8 cellular contexts compared by ENCODE assay signal in the genomic region with DNA sequence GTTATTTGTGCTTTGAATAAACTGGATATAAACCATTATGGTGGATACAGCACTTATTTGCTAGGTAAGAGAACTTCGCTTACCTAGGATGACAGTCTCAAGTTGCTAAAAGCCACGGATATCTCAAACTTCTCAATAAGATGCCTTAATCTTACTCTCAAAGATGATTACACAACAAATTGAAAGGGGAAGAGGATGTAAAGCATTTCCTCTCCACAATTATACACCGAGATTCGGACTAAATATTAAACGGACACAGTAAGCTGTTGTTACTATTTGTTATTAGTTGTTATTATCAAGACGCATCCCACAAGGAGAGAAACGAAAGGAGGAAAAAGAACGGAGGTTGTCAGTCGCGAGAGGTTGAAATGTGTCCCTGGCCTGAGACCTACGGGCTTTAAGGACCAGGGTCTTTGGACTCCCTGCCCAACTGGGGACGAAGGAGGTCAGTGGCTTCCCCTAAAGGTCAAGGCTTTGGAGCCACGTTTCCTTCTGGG. TPM values are rescaled to one million over a fixed set of nuclear protein-coding genes. Genes with fewer than 3 reads are reported as not detected.
DNase-seq lines count a peak whose midpoint lies in the region; ATAC-seq and TF ChIP-seq lines count a peak whose summit lies in the region.

No MANE protein-coding gene starts in this region.

- peak overlapping the region; percentile 58 for H2BK5ac ChIP-seq in trophoblast cell (ENCODE audit: low read depth, low read length, poor library complexity)

- H3K4me1 Mint-ChIP-seq in CD4-positive, alpha-beta memory T cell = peaks cover 32 to 56% (median 49%) of the 10 kb centered on the region in 4 donors
- peaks cover 36% of the 10 kb centered on the region for H3K4me1 Mint-ChIP-seq in T-helper 2 cell treated with Interferon-gamma antibody and Interleukin-4, amounts not matched to agents 5 μg/mL and 100 μg/mL, for 36 hours (ENCODE audit: low read depth)

- no peaks in the 10 kb centered on the region for H3K27me3 ChIP-seq in CD4-positive, alpha-beta memory T cell (ENCODE audit: insufficient read depth, low read length)
- H3K27me3 ChIP-seq in trophoblast cell (ENCODE audit: insufficient read depth, low read length) = no peaks in the 10 kb centered on the region

- no peak overlapping the region for H2BK12ac ChIP-seq in trophoblast cell (ENCODE audit: low read length)

- peak overlapping the region; percentile 89 for H3K27ac ChIP-seq in CD4-positive, alpha-beta memory T cell (ENCODE audit: low read depth, low read length)
- H3K27ac ChIP-seq in trophoblast cell (ENCODE audit: low read depth, low read length) = no peak overlapping the region

- peak overlapping the region; percentile 83 for H4K8ac ChIP-seq in trophoblast cell (ENCODE audit: low read depth, low read length)

- H3K9ac ChIP-seq in trophoblast cell (ENCODE audit: low read length) = peak overlapping the region; percentile 93

- POLR2A ChIA-PET in CD4-positive, alpha-beta memory T cell (lab: Charles Lee; ENCODE audit: partially characterized antibody) = interaction anchor here (0.6 to 2.9 kb wide), 24 partner anchors 10 to 1259 kb away, joined by 3 to 42 read pairs (median 6); a partner anchor contains a TSS

- DNase-seq in CD4-positive, alpha-beta memory T cell = peak; percentile 15 to 41 (median 20)
- no peak for DNase-seq in T-helper 2 cell treated with Interferon-gamma antibody and Interleukin-4, amounts not matched to agents 5 μg/mL and 100 μg/mL, for 36 hours (ENCODE audit: low spot score)
- DNase-seq in fibroblast of villous mesenchyme (ENCODE audit: low read depth) = peak; percentile 35
- DNase-seq in trophoblast cell = peak in 1 of 2 donors; percentile 33
- no peak for DNase-seq in COLO829 (ENCODE audit: low spot score)
- no peak for DNase-seq in T-helper 9 cell

- peaks cover 6% of the 10 kb centered on the region for H3K79me2 ChIP-seq in trophoblast cell (ENCODE audit: control insufficient read depth, insufficient read depth, low read length, poor library complexity)

- no peaks in the 10 kb centered on the region for H3K9me3 ChIP-seq in CD4-positive, alpha-beta memory T cell (ENCODE audit: control insufficient read depth in 1 of 2, low read length in 2 of 2)
- no peaks in the 10 kb centered on the region for H3K9me3 ChIP-seq in trophoblast cell (ENCODE audit: insufficient read depth, low read depth, low read length)

- peak overlapping the region; percentile 87 for H3K14ac ChIP-seq in trophoblast cell (ENCODE audit: low read length)

- peaks cover 11% of the 10 kb centered on the region for H3K79me1 ChIP-seq in trophoblast cell (ENCODE audit: low read length)

- H3K23ac ChIP-seq in trophoblast cell (ENCODE audit: low read length) = no peak overlapping the region

- H3K27ac Mint-ChIP-seq in CD4-positive, alpha-beta memory T cell = peak overlapping the region; percentile 97 to 100 (median 99)
- H3K27ac Mint-ChIP-seq in T-helper 2 cell treated with Interferon-gamma antibody and Interleukin-4, amounts not matched to agents 5 μg/mL and 100 μg/mL, for 36 hours = peak overlapping the region; percentile 99

- H3K9me3 Mint-ChIP-seq in CD4-positive, alpha-beta memory T cell = peaks cover 0 to 5% (median 0%) of the 10 kb centered on the region in 8 donors
- no peaks in the 10 kb centered on the region for H3K9me3 Mint-ChIP-seq in T-helper 2 cell treated with Interferon-gamma antibody and Interleukin-4, amounts not matched to agents 5 μg/mL and 100 μg/mL, for 36 hours

- H2AK5ac ChIP-seq in trophoblast cell (ENCODE audit: low read length) = peak overlapping the region; percentile 3

- H3K4me2 ChIP-seq in trophoblast cell (ENCODE audit: low read length) = peak overlapping the region; percentile 93

- H3K18ac ChIP-seq in trophoblast cell (ENCODE audit: low read length) = peak overlapping the region; percentile 73

- H3K4me3 Mint-ChIP-seq in CD4-positive, alpha-beta memory T cell = peak overlapping the region; percentile 92 to 100 (median 98)
- H3K4me3 Mint-ChIP-seq in T-helper 2 cell treated with Interferon-gamma antibody and Interleukin-4, amounts not matched to agents 5 μg/mL and 100 μg/mL, for 36 hours = peak overlapping the region; percentile 97

- peak overlapping the region; percentile 75 to 83 for H3K4me3 ChIP-seq in CD4-positive, alpha-beta memory T cell (ENCODE audit: low read length in 2 of 2)
- H3K4me3 ChIP-seq in fibroblast of villous mesenchyme (ENCODE audit: low read depth, low read length) (peak overlapping the region; percentile 98), trophoblast cell (ENCODE audit: low read depth, low read length) (peak overlapping the region; percentile 86)

- intact Hi-C loops in CD4-positive, alpha-beta memory T cell (cut with micrococcal nuclease) = loop anchor here (2.0 to 5.0 kb wide), 4 partner anchors 19 to 431 kb away; a partner anchor contains a TSS

- H3K36me3 ChIP-seq in CD4-positive, alpha-beta memory T cell (ENCODE audit: insufficient read depth, low read length) = no peaks in the 10 kb centered on the region
- H3K36me3 ChIP-seq in trophoblast cell (ENCODE audit: control insufficient read depth in 1 of 2, insufficient read depth in 2 of 2, low read length in 2 of 2) = no peaks in the 10 kb centered on the region

- no peak for TF ChIP-seq CTCF in fibroblast of villous mesenchyme (IDR thresholded peaks at IDR 0.05; ENCODE audit: insufficient read depth, low read depth, low read length)

- no peaks in the 10 kb centered on the region for H3K27me3 Mint-ChIP-seq in CD4-positive, alpha-beta memory T cell
- no peaks in the 10 kb centered on the region for H3K27me3 Mint-ChIP-seq in T-helper 2 cell treated with Interferon-gamma antibody and Interleukin-4, amounts not matched to agents 5 μg/mL and 100 μg/mL, for 36 hours (ENCODE audit: low read depth)

- H2AFZ ChIP-seq in trophoblast cell (ENCODE audit: insufficient read depth, low read length, poor library complexity) = peak overlapping the region; percentile 86

- no CpG with 5 or more reads among the region's 13 CpGs for WGBS in trophoblast cell (ENCODE audit: extremely low coverage, insufficient coverage, insufficient read length)

- H4K12ac ChIP-seq in trophoblast cell (ENCODE audit: low read depth, low read length) = peak overlapping the region; percentile 97

- peaks cover 46% of the 10 kb centered on the region for H3K4me1 ChIP-seq in CD4-positive, alpha-beta memory T cell (ENCODE audit: insufficient read depth, low read length)
- H3K4me1 ChIP-seq in trophoblast cell (ENCODE audit: control insufficient read depth in 1 of 2, insufficient read depth in 2 of 2, low read length in 2 of 2) = peaks cover 0 to 3% of the 10 kb centered on the region in 2 experiments

- no peak overlapping the region for H2BK120ac ChIP-seq in trophoblast cell (ENCODE audit: insufficient read depth, low read length, poor library complexity)

- peak; percentile 25 for ATAC-seq in HG02970 (IDR thresholded peaks at IDR 0.05; ENCODE audit: low FRiP score, unreplicated experiment)
- no peak for ATAC-seq in GM21528 (IDR thresholded peaks at IDR 0.05; ENCODE audit: low FRiP score, unreplicated experiment)

- peaks cover 6 to 18% of the 10 kb centered on the region in 2 donors for H3K36me3 Mint-ChIP-seq in CD4-positive, alpha-beta memory T cell
- H3K36me3 Mint-ChIP-seq in T-helper 2 cell treated with Interferon-gamma antibody and Interleukin-4, amounts not matched to agents 5 μg/mL and 100 μg/mL, for 36 hours (ENCODE audit: low read depth) = peaks cover 6% of the 10 kb centered on the region

- H3K4ac ChIP-seq in trophoblast cell (ENCODE audit: low read depth, low read length) = peak overlapping the region; percentile 53

- H4K91ac ChIP-seq in trophoblast cell (ENCODE audit: low read depth, low read length) = peak overlapping the region; percentile 67

- CTCF ChIA-PET in CD4-positive, alpha-beta memory T cell (lab: Charles Lee; ENCODE audit: partially characterized antibody) = interaction anchor here (1.0 to 1.4 kb wide), 2 partner anchors 13 to 20 kb away, joined by 3 to 4 read pairs; no protein-coding TSS in a partner anchor

RNA-seq across cellular contexts. Expression of a gene that starts 0.6 kb away (rescaled TPM):
- total RNA-seq in CD4-positive, alpha-beta memory T cell = 10 to 100 TPM; 41.1 to 47.5 TPM
- polyA plus RNA-seq in CD4-positive, alpha-beta memory T cell = 10 to 100 TPM; 16.1 to 53.2 TPM
- total RNA-seq in fibroblast of villous mesenchyme = 74.1 and 90.2 TPM in 2 replicates
- polyA plus RNA-seq in trophoblast cell (2013) = 20.0 and 20.5 TPM in 2 replicates

RNA-seq across cellular contexts. Expression of a gene that starts 5.1 kb away (rescaled TPM):
- total RNA-seq in CD4-positive, alpha-beta memory T cell = 10 to 100 TPM; 70.6 to 72.0 TPM
- 10 to 100 TPM; 81.9 to 92.3 TPM for polyA plus RNA-seq in CD4-positive, alpha-beta memory T cell
- 81.5 and 83.3 TPM in 2 replicates for total RNA-seq in fibroblast of villous mesenchyme
- polyA plus RNA-seq in trophoblast cell (2013) = 60.5 and 62.5 TPM in 2 replicates

RNA-seq across cellular contexts. Expression of a gene that starts 58.3 kb away (rescaled TPM):
- 10 to 100 TPM; 19.0 to 20.0 TPM for total RNA-seq in CD4-positive, alpha-beta memory T cell
- polyA plus RNA-seq in CD4-positive, alpha-beta memory T cell = 1 to 10 TPM; 6.6 to 9.2 TPM
- 13.5 and 19.9 TPM in 2 replicates for total RNA-seq in fibroblast of villous mesenchyme
- 11.8 and 12.3 TPM in 2 replicates for polyA plus RNA-seq in trophoblast cell (2013)

RNA-seq across cellular contexts. Expression of a gene that starts 58.3 kb away (rescaled TPM):
- 10 to 100 TPM; 16.4 to 20.0 TPM for total RNA-seq in CD4-positive, alpha-beta memory T cell
- polyA plus RNA-seq in CD4-positive, alpha-beta memory T cell = 10 to 100 TPM; 26.4 to 28.2 TPM
- total RNA-seq in fibroblast of villous mesenchyme = 25.9 and 26.7 TPM in 2 replicates
- polyA plus RNA-seq in trophoblast cell (2013) = 15.7 and 16.8 TPM in 2 replicates

Comparison
In these comparisons a context has a peak if more than half of its experiments do, and no peak if none do; other contexts are left out.
1. DNase-seq: peak in CD4-positive, alpha-beta memory T cell (5 of 5) and fibroblast of villous mesenchyme (single experiment); none in T-helper 2 cell treated with Interferon-gamma antibody and Interleukin-4, amounts not matched to agents 5 μg/mL and 100 μg/mL, for 36 hours (single experiment), COLO829 (single experiment) and T-helper 9 cell (single experiment).
2. Peak in every context shown above with its lines, with median percentiles within 50 percentile points of each other: H3K4me3 ChIP-seq.